8 cellular contexts compared by ENCODE assay signal in genomic region chr18:62584241-62585120, GRCh38.
A peak's percentile ranks its signal among the peaks of the same experiment; 100 is the strongest.
DNase-seq lines count a peak whose midpoint lies in the region; ATAC-seq and TF ChIP-seq lines count a peak whose summit lies in the region.

No MANE protein-coding gene starts in this region.

- no peaks in the 10 kb centered on the region for H3K27me3 ChIP-seq in gastrocnemius medialis

- peak; percentile 95 to 99 (median 97) for TF ChIP-seq CTCF in gastrocnemius medialis (IDR thresholded peaks at IDR 0.05 in 4 of 5, conservative IDR thresholded peaks at IDR 0.05 in 1 of 5)

- H3K36me3 ChIP-seq in gastrocnemius medialis = peaks cover 0 to 14% of the 10 kb centered on the region in 2 donors

- in situ Hi-C loops in gastrocnemius medialis (cut with MboI; ENCODE audit: low sequenced_read_pairs in 4 of 4) = loop anchor here (5.0 to 25.0 kb wide), 4 partner anchors 157 to 403 kb away; partner anchors contain the start of genes PIGN (in 1 of the 4) and RELCH (in 1 of the 4)

- intact Hi-C loops in gastrocnemius medialis (cut with DNase I; ENCODE audit: low total_unique reads) = loop anchor here (1.0 to 5.0 kb wide), 5 partner anchors 62 to 398 kb away; partner anchors contain the start of genes PIGN, RELCH, TNFRSF11A and ZCCHC2

- H3K9me3 ChIP-seq in gastrocnemius medialis = no peaks in the 10 kb centered on the region

- peaks cover 11 to 13% of the 10 kb centered on the region in 2 donors for H3K4me1 ChIP-seq in gastrocnemius medialis

- TF ChIP-seq POLR2A in gastrocnemius medialis (IDR thresholded peaks at IDR 0.05) = no peak

- peak; percentile 85 for DNase-seq in NCI-H1436 (lab: John Stamatoyannopoulos, UW)
- DNase-seq in NCI-H1436 treated with DMSO at 0.1 percent for 48 hours (lab: John Stamatoyannopoulos, UW) = no peak
- DNase-seq in NCI-H146 (lab: John Stamatoyannopoulos, UW) = peak; percentile 92
- DNase-seq in T-helper 9 cell = peak; percentile 74
- peak; percentile 93 for DNase-seq in astrocyte of the hippocampus (ENCODE audit: low read depth, low spot score)
- peak; percentile 70 to 85 for DNase-seq in hippocampal formation (lab: John Stamatoyannopoulos, UW)
- DNase-seq in gastrocnemius medialis = peak; percentile 78 to 83

- ATAC-seq in HG02798 (IDR thresholded peaks at IDR 0.05; ENCODE audit: poor library complexity, unreplicated experiment) (peak; percentile 83), gastrocnemius medialis (peak; percentile 90 to 95)

- H3K4me3 ChIP-seq in gastrocnemius medialis = peak overlapping the region in 2 of 4 donors; percentile 30 to 35

- H3K27ac ChIP-seq in gastrocnemius medialis = peak overlapping the region; percentile 63 to 70 (median 64)
